ENCODE assay signal across 28 cellular contexts in genomic region chr2:214772443-214773034, GRCh38.
"Had no signal": no experiment of that assay in that cellular context is flagged by ENCODE, and none has a peak within 500 bp of the region (broad histone marks: within the 10 kb centered on the region; RNA-seq: fewer than 3 reads in every experiment).

No MANE protein-coding gene starts in this region.

- H3K4me3 ChIP-seq: ascending aorta, breast epithelium, cardiac muscle cell, colonic mucosa had no signal

- H3K27me3 ChIP-seq: ascending aorta, breast epithelium, cardiac muscle cell, colonic mucosa had no signal

- ATAC-seq: activated CD4-positive, CD25-positive, alpha-beta regulatory T cell treated with anti-CD3 and anti-CD28 coated beads, Interleukin-2, amount 50 U/mL, for 24 hours; activated CD8-positive, alpha-beta T cell treated with anti-CD3 and anti-CD28 coated beads for 36 hours; activated naive CD4-positive, alpha-beta T cell treated with anti-CD3 and anti-CD28 coated beads, Interleukin-2, amount 50 U/mL, for 72 hours; esophagus mucosa; T-helper 17 cell had no signal

- H3K4me1 ChIP-seq: ascending aorta, breast epithelium, colonic mucosa had no signal

- H3K36me3 ChIP-seq: breast epithelium, colonic mucosa had no signal

- H3K27ac ChIP-seq: ascending aorta, breast epithelium, cardiac muscle cell, colonic mucosa, WERI-Rb-1 had no signal

- DNase-seq: activated B cell treated with CpG ODN at 0.5 μM for 24 hours; activated CD4-positive, alpha-beta T cell treated with anti-CD3 and anti-CD28 coated beads for 48 hours; activated CD4-positive, alpha-beta T cell treated with anti-CD3 and anti-CD28 coated beads, Interleukin-2, amount 50 U/mL, for 1 hour; activated CD4-positive, alpha-beta T cell treated with anti-CD3 and anti-CD28 coated beads, Interleukin-2, amount 50 U/mL, for 48 hours; activated CD8-positive, alpha-beta memory T cell treated with anti-CD3 and anti-CD28 coated beads for 24 hours; activated CD8-positive, alpha-beta T cell treated with anti-CD3 and anti-CD28 coated beads for 36 hours; activated gamma-delta T cell; activated naive CD4-positive, alpha-beta T cell; activated naive CD4-positive, alpha-beta T cell treated with anti-CD3 and anti-CD28 coated beads, Interleukin-2, amount 10 ng/mL, durations not matched to agents 7 days and 5 days; activated naive CD8-positive, alpha-beta T cell treated with anti-CD3 and anti-CD28 coated beads, Interleukin-2, amount 10 ng/mL, durations not matched to agents 7 days and 5 days; activated T-cell treated with anti-CD3 and anti-CD28 coated beads, Interleukin-2, amount 50 U/mL, for 1 hour; activated T-cell treated with anti-CD3 and anti-CD28 coated beads, Interleukin-2, amount 50 U/mL, for 48 hours; central memory CD4-positive, alpha-beta T cell; cerebellar nuclear complex; colonic mucosa; effector memory CD4-positive, alpha-beta T cell; endodermal cell; foreskin fibroblast; T-helper 1 cell; T-helper 17 cell; T1000; WERI-Rb-1 had no signal

- H3K9me3 ChIP-seq: ascending aorta, breast epithelium, colonic mucosa had no signal
